ENCODE assay signal across 8 cellular contexts in genomic region chr6:4134841-4135664, GRCh38. TPM values are rescaled to one million over a fixed set of nuclear protein-coding genes. Genes with fewer than 3 reads are reported as not detected.
A peak's percentile ranks its signal among the peaks of the same experiment; 100 is the strongest.
DNase-seq lines count a peak whose midpoint lies in the region; TF ChIP-seq lines count a peak whose summit lies in the region.

ECI2 (minus strand) TSS chr6:4135575; CDS start chr6:4135560, 15 bp downstream.

- H3K27me3 Mint-ChIP-seq in T-helper 2 cell treated with Interferon-gamma antibody and Interleukin-4, amounts not matched to agents 5 μg/mL and 100 μg/mL, for 36 hours (ENCODE audit: low read depth), result no peaks in the 10 kb centered on the region

- no peaks in the 10 kb centered on the region for H4K20me1 ChIP-seq in mammary epithelial cell (ENCODE audit: insufficient read depth, low read length)

- dilution Hi-C loops in mammary epithelial cell (cut with HindIII; ENCODE audit: low sequenced_read_pairs), result no loop called here

- H3K9me3 ChIP-seq in mammary epithelial cell (replicated peaks; ENCODE audit: insufficient read depth, low read length), result peaks cover 4% of the 10 kb centered on the region
- peaks cover 7% of the 10 kb centered on the region for H3K9me3 ChIP-seq in iPS-20b (ENCODE audit: insufficient read depth, low read depth, low read length)

- CTCF ChIA-PET in mammary epithelial cell (lab: Charles Lee; ENCODE audit: low non-redundant PET), result interaction anchor here (0.6 to 0.9 kb wide), 3 partner anchors 76 to 296 kb away, joined by 3 to 27 read pairs (median 6); no protein-coding TSS in a partner anchor

- no peak for TF ChIP-seq CTCF in GM06990 (IDR thresholded peaks at IDR 0.05; ENCODE audit: insufficient read depth, low read length, poor library complexity, severe bottlenecking)
- no peak for TF ChIP-seq CTCF in mammary epithelial cell (conservative IDR thresholded peaks at IDR 0.05 in 1 of 2, IDR thresholded peaks at IDR 0.05 in 1 of 2; ENCODE audit: extremely low read depth in 1 of 2, insufficient read depth in 1 of 2, low read depth in 1 of 2, low read length in 2 of 2)

- H3K27ac ChIP-seq in mammary epithelial cell (ENCODE audit: insufficient read depth, low read depth, low read length) (peak within 1 kb of the TSS; percentile 56), iPS-20b (ENCODE audit: low read length) (peak within 1 kb of the TSS; percentile 19), skin epidermis (peak within 1 kb of the TSS; percentile 55 to 90 (median 81))

- no peaks in the 10 kb centered on the region; the same call in none of the 2 replicates for H3K36me3 ChIP-seq in GM06990 (ENCODE audit: control insufficient read depth, insufficient read depth, low read length)
- peaks cover 9% of the 10 kb centered on the region for H3K36me3 ChIP-seq in H7 (replicated peaks; ENCODE audit: control insufficient read depth, insufficient read depth, low read length)
- peaks cover 5% of the 10 kb centered on the region for H3K36me3 ChIP-seq in mammary epithelial cell (ENCODE audit: insufficient read depth, low read length)
- H3K36me3 ChIP-seq in iPS-20b (ENCODE audit: insufficient read depth, low read depth, low read length), result peaks cover 31% of the 10 kb centered on the region

- in situ Hi-C loops in mammary epithelial cell (cut with MboI; ENCODE audit: low sequenced_read_pairs in 2 of 2), result no loop called here

- H3K4me1 ChIP-seq in mammary epithelial cell (ENCODE audit: insufficient read depth, low read length) (peaks cover 9% of the 10 kb centered on the region), iPS-20b (ENCODE audit: insufficient read depth, low read length) (peaks cover 16% of the 10 kb centered on the region; the same call in 1 of the 2 replicates)

- BruUV-seq in mammary epithelial cell (replicated peaks; lab: Mats Ljungman, UMichigan), result no TSS peak

- H3K4me1 Mint-ChIP-seq in T-helper 2 cell treated with Interferon-gamma antibody and Interleukin-4, amounts not matched to agents 5 μg/mL and 100 μg/mL, for 36 hours (ENCODE audit: low read depth), result peaks cover 28% of the 10 kb centered on the region

- H3K9ac ChIP-seq in mammary epithelial cell (ENCODE audit: insufficient read depth, low read length), result peak within 1 kb of the TSS; percentile 77
- H3K9ac ChIP-seq in iPS-20b (ENCODE audit: low read depth, low read length), result peak within 1 kb of the TSS; percentile 87

- peak within 1 kb of the TSS; percentile 94 for H3K27ac Mint-ChIP-seq in T-helper 2 cell treated with Interferon-gamma antibody and Interleukin-4, amounts not matched to agents 5 μg/mL and 100 μg/mL, for 36 hours

- 5% methylated on average over 28 of the region's 66 CpGs for WGBS in mammary epithelial cell (ENCODE audit: low coverage, missing lambda C conversion rate)

- peaks cover 30% of the 10 kb centered on the region for H3K36me3 Mint-ChIP-seq in T-helper 2 cell treated with Interferon-gamma antibody and Interleukin-4, amounts not matched to agents 5 μg/mL and 100 μg/mL, for 36 hours (ENCODE audit: low read depth)

- peak within 1 kb of the TSS; percentile 99 for H2AFZ ChIP-seq in mammary epithelial cell (ENCODE audit: low read depth, low read length)

- H3K27me3 ChIP-seq in GM06990 (replicated peaks; ENCODE audit: control insufficient read depth, insufficient read depth, low read length), result no peaks in the 10 kb centered on the region
- no peaks in the 10 kb centered on the region for H3K27me3 ChIP-seq in H7 (ENCODE audit: control insufficient read depth, insufficient read depth, low read length)
- no peaks in the 10 kb centered on the region for H3K27me3 ChIP-seq in mammary epithelial cell (ENCODE audit: insufficient read depth, low read length)
- no peaks in the 10 kb centered on the region for H3K27me3 ChIP-seq in iPS-20b (ENCODE audit: insufficient read depth, low read length)

- peaks cover 25% of the 10 kb centered on the region for H3K79me2 ChIP-seq in mammary epithelial cell (ENCODE audit: insufficient read depth, low read length)

- H3K4me2 ChIP-seq in mammary epithelial cell (ENCODE audit: insufficient read depth, low read depth, low read length), result peak within 1 kb of the TSS; percentile 89

- intact Hi-C loops in mammary epithelial cell (cut with micrococcal nuclease), result loop anchor here (1.0 kb wide), 2 partner anchors 9 to 80 kb away; no protein-coding TSS in a partner anchor

- H3K9me3 Mint-ChIP-seq in T-helper 2 cell treated with Interferon-gamma antibody and Interleukin-4, amounts not matched to agents 5 μg/mL and 100 μg/mL, for 36 hours, result peaks cover 6% of the 10 kb centered on the region

- peak within 1 kb of the TSS; percentile 75 for H3K4me3 ChIP-seq in GM06990 (replicated peaks; ENCODE audit: low read depth, low read length)
- H3K4me3 ChIP-seq in H7 (ENCODE audit: insufficient read depth, low read depth, low read length), result peak within 1 kb of the TSS; percentile 85
- peak within 1 kb of the TSS; percentile 63 to 95 (median 95) for H3K4me3 ChIP-seq in mammary epithelial cell (replicated peaks in 1 of 3; ENCODE audit: insufficient read depth in 1 of 3, low read depth in 2 of 3, low read length in 3 of 3)
- H3K4me3 ChIP-seq in iPS-20b (ENCODE audit: low read length), result peak within 1 kb of the TSS; percentile 87
- peak within 1 kb of the TSS; percentile 60 to 79 (median 66) for H3K4me3 ChIP-seq in skin epidermis

- peak within 1 kb of the TSS; percentile 90 for H3K4me3 Mint-ChIP-seq in T-helper 2 cell treated with Interferon-gamma antibody and Interleukin-4, amounts not matched to agents 5 μg/mL and 100 μg/mL, for 36 hours

- DNase-seq in GM06990 (ENCODE audit: extremely low read depth, insufficient read length) (peak; percentile 81), H7 (peak; percentile 77), LoVo (ENCODE audit: low spot score) (peak; percentile 57), mammary epithelial cell (peak; percentile 63), ecto neural progenitor cell (ENCODE audit: low spot score) (no peak)
- DNase-seq in T-helper 2 cell treated with Interferon-gamma antibody and Interleukin-4, amounts not matched to agents 5 μg/mL and 100 μg/mL, for 36 hours (ENCODE audit: low spot score), result peak; percentile 72

RNA-seq across cellular contexts. Expression of gene ECI2, which starts in this region (rescaled TPM):
- 98.8 and 107 TPM in 2 replicates for total RNA-seq in H7 (2014; rRNA removed; shearing (Covaris generic))
- 10 to 100 TPM; 46.4 to 48.2 TPM for total RNA-seq in mammary epithelial cell
- polyA plus RNA-seq in mammary epithelial cell, result 64.8 TPM
- polyA minus RNA-seq in mammary epithelial cell, result 126 TPM

Comparison
In these comparisons a context has a peak if more than half of its experiments do, and no peak if none do; other contexts are left out.
1. H3K27ac ChIP-seq: peak in every context shown above with its lines; median percentile 81 in skin epidermis; 56 in mammary epithelial cell; 19 in iPS-20b.